36 cellular contexts compared by ENCODE assay signal in the genomic region with DNA sequence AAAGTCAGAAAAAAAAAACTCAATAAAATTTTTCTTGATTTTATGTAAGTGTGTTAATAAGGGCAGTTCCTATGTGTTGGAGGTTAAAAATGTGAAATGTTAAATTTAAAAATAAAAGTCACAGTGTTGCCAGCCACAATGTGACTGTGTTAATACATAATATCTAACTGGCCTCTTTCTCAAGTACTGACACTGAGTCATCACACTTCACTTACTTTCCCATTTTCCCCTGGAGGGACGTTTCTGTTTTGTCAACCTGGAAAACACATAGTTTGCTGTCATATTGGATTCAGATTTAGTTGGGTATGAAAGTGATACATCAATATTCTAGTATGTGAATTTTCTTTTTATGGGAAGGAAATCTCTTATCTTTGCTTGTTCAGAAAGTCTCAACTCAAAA. TPM values are rescaled to one million over a fixed set of nuclear protein-coding genes. Genes with fewer than 3 reads are reported as not detected.
DNase-seq lines count a peak whose midpoint lies in the region; ATAC-seq and TF ChIP-seq lines count a peak whose summit lies in the region.
"Had no signal": no experiment of that assay in that cellular context is flagged by ENCODE, and none has a peak within 500 bp of the region (broad histone marks: within the 10 kb centered on the region; RNA-seq: fewer than 3 reads in every experiment).

No MANE protein-coding gene starts in this region.

- H3K36me3 ChIP-seq in HCT116 (ENCODE audit: control insufficient read depth in 1 of 2, insufficient read depth in 2 of 2, low read length in 2 of 2) (no peaks in the 10 kb centered on the region), mammary epithelial cell (ENCODE audit: insufficient read depth, low read length) (no peaks in the 10 kb centered on the region), mesenchymal stem cell (ENCODE audit: control insufficient read depth in 1 of 2, insufficient read depth in 2 of 2, low read depth in 1 of 2, low read length in 2 of 2) (no peaks in the 10 kb centered on the region)
- H3K36me3 ChIP-seq: BLaER1 treated with 17β-estradiol and CSF1 and Interleukin-3, amounts not matched to agents 10 nM and 100 nM; cardiac muscle cell; colonic mucosa; lower lobe of right lung; ovary; suprapubic skin; upper lobe of left lung had no signal

- H3K18ac ChIP-seq in mesenchymal stem cell (ENCODE audit: low read depth in 1 of 2, low read length in 2 of 2): no peak overlapping the region

- DNase-seq in DMS53 (lab: John Stamatoyannopoulos, UW): peak; percentile 69
- no peak for DNase-seq in HCT116 (ENCODE audit: low read depth, low spot score)
- DNase-seq in mammary epithelial cell: peak; percentile 87
- peak; percentile 18 for DNase-seq in mesenchymal stem cell
- DNase-seq in middle frontal gyrus (ENCODE audit: extremely low spot score, low spot score): no peak
- no peak for DNase-seq in CD1c-positive myeloid dendritic cell (ENCODE audit: extremely low spot score)
- no peak for DNase-seq in left lobe of liver (ENCODE audit: low spot score)
- DNase-seq: activated CD4-positive, alpha-beta T cell treated with anti-CD3 and anti-CD28 coated beads, Interleukin-2, amount 50 U/mL, for 1 hour; activated gamma-delta T cell treated with Interleukin-2 at 50 U/mL for 16 hours; activated naive CD8-positive, alpha-beta T cell treated with anti-CD3 and anti-CD28 coated beads, Interleukin-2, amount 10 ng/mL, durations not matched to agents 7 days and 5 days; activated T-cell treated with anti-CD3 and anti-CD28 coated beads, Interleukin-2, amount 50 U/mL, for 4 hours; aorta; Caco-2; effector memory CD4-positive, alpha-beta T cell; lower lobe of right lung; MV-4-11; natural killer cell; NCI-H1436; NCI-H2081; NCI-H2227 treated with DMSO at 0.1 percent for 48 hours; NCI-H526; ovary; stimulated activated naive CD4-positive, alpha-beta T cell treated with Interleukin-2 at 50 U/mL for 16 hours; T-helper 9 cell; upper lobe of left lung had no signal

- no peak overlapping the region for H4K91ac ChIP-seq in mesenchymal stem cell (ENCODE audit: low read length)

- 10% methylated on average over 1 of the region's 1 CpG for WGBS in mammary epithelial cell (ENCODE audit: low coverage, missing lambda C conversion rate)
- WGBS in mesenchymal stem cell: no CpG with 5 or more reads among the region's 1 CpG

- no peak overlapping the region for H4K8ac ChIP-seq in mesenchymal stem cell (ENCODE audit: low read length)

- H3K9ac ChIP-seq in HCT116 (ENCODE audit: low read length) (no peak overlapping the region), mammary epithelial cell (ENCODE audit: insufficient read depth, low read length) (no peak overlapping the region), mesenchymal stem cell (ENCODE audit: low read length) (no peak overlapping the region)
- H3K9ac ChIP-seq: BLaER1 treated with 17β-estradiol and CSF1 and Interleukin-3, amounts not matched to agents 10 nM and 100 nM; KMS-11 had no signal

- POLR2A ChIA-PET in HCT116 (lab: Charles Lee): no interaction called here

- BruUV-seq in HCT116 (replicated peaks; lab: Mats Ljungman, UMichigan) (no TSS peak), mammary epithelial cell (replicated peaks; lab: Mats Ljungman, UMichigan) (no TSS peak)

- no peak overlapping the region for H3K14ac ChIP-seq in mesenchymal stem cell (ENCODE audit: low read length in 2 of 2)

- no peaks in the 10 kb centered on the region for H3K9me3 ChIP-seq in HCT116 (ENCODE audit: control insufficient read depth in 1 of 2, insufficient read depth in 1 of 2, low read depth in 1 of 2, low read length in 2 of 2)
- H3K9me3 ChIP-seq in mammary epithelial cell (replicated peaks; ENCODE audit: insufficient read depth, low read length): no peaks in the 10 kb centered on the region
- no peaks in the 10 kb centered on the region for H3K9me3 ChIP-seq in mesenchymal stem cell (ENCODE audit: control insufficient read depth, low read length)
- H3K9me3 ChIP-seq: BLaER1 treated with 17β-estradiol and CSF1 and Interleukin-3, amounts not matched to agents 10 nM and 100 nM; Caco-2; colonic mucosa; lower lobe of right lung; mucosa of descending colon; ovary; suprapubic skin; upper lobe of left lung had no signal

- no peak for TF ChIP-seq POLR2A in HCT116 (IDR thresholded peaks at IDR 0.05; ENCODE audit: borderline replicate concordance, extremely low read depth, insufficient read depth, insufficient read length)

- no peak overlapping the region for H3K4ac ChIP-seq in mesenchymal stem cell (ENCODE audit: low read depth in 1 of 2, low read length in 2 of 2)

- no peaks in the 10 kb centered on the region for H3K79me2 ChIP-seq in HCT116 (ENCODE audit: insufficient read depth, low read length)
- no peaks in the 10 kb centered on the region for H3K79me2 ChIP-seq in mammary epithelial cell (ENCODE audit: insufficient read depth, low read length)

- intact Hi-C loops in HCT116 (cut with micrococcal nuclease) (no loop called here), mammary epithelial cell (cut with micrococcal nuclease) (no loop called here)

- H3K79me1 ChIP-seq in mesenchymal stem cell (replicated peaks; ENCODE audit: low read length, poor library complexity, severe bottlenecking): no peaks in the 10 kb centered on the region

- no peak overlapping the region for H3K23ac ChIP-seq in mesenchymal stem cell (ENCODE audit: low read length in 2 of 2)

- ATAC-seq in HCT116 (no peak), left lobe of liver (no peak), HG03342 (IDR thresholded peaks at IDR 0.05; ENCODE audit: unreplicated experiment) (no peak)
- ATAC-seq: activated T-cell treated with anti-CD3 and anti-CD28 coated beads, Interleukin-2, amount 50 U/mL, for 4 hours; natural killer cell; Panc1; WTC11 had no signal

- H3K4me2 ChIP-seq in HCT116 (ENCODE audit: low read length): no peak overlapping the region
- no peak overlapping the region for H3K4me2 ChIP-seq in mammary epithelial cell (ENCODE audit: insufficient read depth, low read depth, low read length)
- H3K4me2 ChIP-seq in mesenchymal stem cell (ENCODE audit: low read length, poor library complexity, severe bottlenecking): no peak overlapping the region
- H3K4me2 ChIP-seq: BLaER1 treated with 17β-estradiol and CSF1 and Interleukin-3, amounts not matched to agents 10 nM and 100 nM; KMS-11 had no signal

- RAD21 ChIA-PET in HCT116 (lab: Charles Lee; ENCODE audit: low non-redundant PET in 1 of 2, low total read pairs in 2 of 2, uncharacterized antibody in 2 of 2, unreplicated experiment in 2 of 2): no interaction called here

- H3K9me2 ChIP-seq in HCT116 (ENCODE audit: insufficient read depth): no peaks in the 10 kb centered on the region

- CTCF ChIA-PET in HCT116 (lab: Charles Lee): no interaction called here
- CTCF ChIA-PET in mammary epithelial cell (lab: Charles Lee; ENCODE audit: low non-redundant PET): no interaction called here

- no peak for TF ChIP-seq RAD21 in HCT116 (IDR thresholded peaks at IDR 0.05; ENCODE audit: low read depth)

- H2BK12ac ChIP-seq in mesenchymal stem cell (ENCODE audit: low read length in 2 of 2): no peak overlapping the region

- no peaks in the 10 kb centered on the region for H3K27me3 ChIP-seq in HCT116 (ENCODE audit: insufficient read depth, low read length)
- no peaks in the 10 kb centered on the region for H3K27me3 ChIP-seq in mammary epithelial cell (ENCODE audit: insufficient read depth, low read length)
- H3K27me3 ChIP-seq in mesenchymal stem cell (ENCODE audit: control insufficient read depth in 1 of 2, insufficient read depth in 1 of 2, low read length in 2 of 2): no peaks in the 10 kb centered on the region
- H3K27me3 ChIP-seq: BLaER1 treated with 17β-estradiol and CSF1 and Interleukin-3, amounts not matched to agents 10 nM and 100 nM; cardiac muscle cell; colonic mucosa; ovary; suprapubic skin; upper lobe of left lung had no signal

- no peak for TF ChIP-seq CTCF in HCT116 (IDR thresholded peaks at IDR 0.05 in 2 of 3, conservative IDR thresholded peaks at IDR 0.05 in 1 of 3; ENCODE audit: borderline replicate concordance in 1 of 3, insufficient read depth in 1 of 3, low read depth in 2 of 3, low read length in 2 of 3)
- no peak for TF ChIP-seq CTCF in mammary epithelial cell (conservative IDR thresholded peaks at IDR 0.05 in 1 of 2, IDR thresholded peaks at IDR 0.05 in 1 of 2; ENCODE audit: extremely low read depth in 1 of 2, insufficient read depth in 1 of 2, low read depth in 1 of 2, low read length in 2 of 2)

- in situ Hi-C loops in mammary epithelial cell (cut with MboI; ENCODE audit: low sequenced_read_pairs in 2 of 2): no loop called here

- no peak overlapping the region for H2BK120ac ChIP-seq in mesenchymal stem cell (ENCODE audit: low read depth, low read length)

- H3K4me3 ChIP-seq in HCT116 (replicated peaks in 1 of 2; ENCODE audit: low read depth in 1 of 2, low read length in 2 of 2): no peak overlapping the region
- H3K4me3 ChIP-seq in mammary epithelial cell (replicated peaks in 1 of 3; ENCODE audit: insufficient read depth in 1 of 3, low read depth in 2 of 3, low read length in 3 of 3): no peak overlapping the region
- no peak overlapping the region for H3K4me3 ChIP-seq in mesenchymal stem cell (ENCODE audit: insufficient read depth in 1 of 2, low read depth in 1 of 2, low read length in 2 of 2)
- H3K4me3 ChIP-seq: BLaER1 treated with 17β-estradiol and CSF1 and Interleukin-3, amounts not matched to agents 10 nM and 100 nM; cardiac muscle cell; colonic mucosa; lower lobe of right lung; mucosa of descending colon; ovary; suprapubic skin; upper lobe of left lung had no signal

- no peak overlapping the region for H2BK15ac ChIP-seq in mesenchymal stem cell (ENCODE audit: low read depth, poor library complexity, severe bottlenecking)

- no peak overlapping the region for H2AK5ac ChIP-seq in mesenchymal stem cell (ENCODE audit: low read length, severe bottlenecking)

- H3K4me1 ChIP-seq in HCT116 (ENCODE audit: control insufficient read depth in 1 of 2, insufficient read depth in 2 of 2, low read length in 2 of 2): no peaks in the 10 kb centered on the region
- H3K4me1 ChIP-seq in mammary epithelial cell (ENCODE audit: insufficient read depth, low read length): no peaks in the 10 kb centered on the region
- no peaks in the 10 kb centered on the region for H3K4me1 ChIP-seq in mesenchymal stem cell (ENCODE audit: control insufficient read depth, insufficient read depth, low read depth, low read length)
- H3K4me1 ChIP-seq: BLaER1 treated with 17β-estradiol and CSF1 and Interleukin-3, amounts not matched to agents 10 nM and 100 nM; colonic mucosa; lower lobe of right lung had no signal

- dilution Hi-C loops in mammary epithelial cell (cut with HindIII; ENCODE audit: low sequenced_read_pairs): no loop called here

- H3K27ac ChIP-seq in HCT116 (ENCODE audit: low read depth, low read length) (no peak overlapping the region), mammary epithelial cell (ENCODE audit: insufficient read depth, low read depth, low read length) (no peak overlapping the region), mesenchymal stem cell (ENCODE audit: low read length, poor library complexity, severe bottlenecking) (no peak overlapping the region)
- H3K27ac ChIP-seq: BLaER1 treated with 17β-estradiol and CSF1 and Interleukin-3, amounts not matched to agents 10 nM and 100 nM; cardiac muscle cell; colonic mucosa; HL-60; KMS-11; lower lobe of right lung; ovary; suprapubic skin; upper lobe of left lung had no signal

- H2AFZ ChIP-seq in HCT116 (ENCODE audit: low read depth, low read length, poor library complexity, severe bottlenecking) (peak overlapping the region; percentile 3), mammary epithelial cell (ENCODE audit: low read depth, low read length) (no peak overlapping the region), mesenchymal stem cell (ENCODE audit: low read depth, low read length) (no peak overlapping the region)

- H2BK5ac ChIP-seq in mesenchymal stem cell (ENCODE audit: low read depth, low read length, poor library complexity, severe bottlenecking): no peak overlapping the region

- H4K20me1 ChIP-seq in HCT116 (ENCODE audit: insufficient read depth): no peaks in the 10 kb centered on the region
- H4K20me1 ChIP-seq in mammary epithelial cell (ENCODE audit: insufficient read depth, low read length): no peaks in the 10 kb centered on the region
- H4K20me1 ChIP-seq: BLaER1 treated with 17β-estradiol and CSF1 and Interleukin-3, amounts not matched to agents 10 nM and 100 nM had no signal

RNA-seq across cellular contexts. Expression of a gene that starts 46.4 kb away (rescaled TPM):
- total RNA-seq in HCT116 (2021; ENCODE audit: unreplicated experiment) (not detected), mammary epithelial cell (under 1 TPM in 1 of 2 donors, not detected in 1; under 0.01 TPM), left lobe of liver (0.23 TPM)
- polyA plus RNA-seq in HCT116 (2012): not detected in 2 replicates
- not detected for polyA plus RNA-seq in mammary epithelial cell
- polyA minus RNA-seq in mammary epithelial cell: not detected
- not detected for polyA plus RNA-seq in mesenchymal stem cell (2013, experiment 1 of 2)
- polyA plus RNA-seq in mesenchymal stem cell (2013, experiment 2 of 2): not detected
- total RNA-seq: activated naive CD8-positive, alpha-beta T cell treated with anti-CD3 and anti-CD28 coated beads, Interleukin-2, amount 10 ng/mL, durations not matched to agents 7 days and 5 days; activated T-cell treated with anti-CD3 and anti-CD28 coated beads, Interleukin-2, amount 50 U/mL, for 4 hours; aorta; cardiac muscle cell; glomerular endothelial cell; natural killer cell; WTC11 had no signal
- polyA plus RNA-seq: ovary had no signal

Comparison
In these comparisons a context has a peak if more than half of its experiments do, and no peak if none do; other contexts are left out.
1. DNase-seq: peak in DMS53 (single experiment), mammary epithelial cell (single experiment) and mesenchymal stem cell (single experiment); none in HCT116 (single experiment), middle frontal gyrus (single experiment), CD1c-positive myeloid dendritic cell (single experiment) and left lobe of liver (single experiment).